In genomic region chr2:70517804-70518203, GRCh38 we compare ENCODE assay signal across 18 cellular contexts. TPM values are rescaled to one million over a fixed set of nuclear protein-coding genes. Genes with fewer than 3 reads are reported as not detected.
DNase-seq lines count a peak whose midpoint lies in the region; FAIRE-seq and TF ChIP-seq lines count a peak whose summit lies in the region.
"Had no signal": no experiment of that assay in that cellular context is flagged by ENCODE, and none has a peak within 500 bp of the region (broad histone marks: within the 10 kb centered on the region; RNA-seq: fewer than 3 reads in every experiment).

No MANE protein-coding gene starts in this region.

- TF ChIP-seq CTCF in CD14-positive monocyte (IDR thresholded peaks at IDR 0.05) (no peak), Peyer's patch (IDR thresholded peaks at IDR 0.05) (no peak), keratinocyte (optimal IDR thresholded peaks at IDR 0.05 in 1 of 3, IDR thresholded peaks at IDR 0.05 in 1 of 3, conservative IDR thresholded peaks at IDR 0.05 in 1 of 3; ENCODE audit: extremely low read depth in 1 of 3, insufficient read depth in 2 of 3, low read length in 3 of 3) (no peak)

- peaks cover 31% of the 10 kb centered on the region for H4K20me1 ChIP-seq in keratinocyte (ENCODE audit: control insufficient read depth, extremely low read depth, insufficient read depth, low read length)

- H3K9me1 ChIP-seq in keratinocyte (ENCODE audit: control insufficient read depth, extremely low read depth, insufficient read depth, low read length): peaks cover 20% of the 10 kb centered on the region

- H3K36me3 Mint-ChIP-seq in CD14-positive monocyte: peaks cover 0 to 5% of the 10 kb centered on the region in 2 donors
- H3K36me3 Mint-ChIP-seq: CD4-positive, CD25-positive, alpha-beta regulatory T cell had no signal

- H3K4me2 ChIP-seq in keratinocyte (ENCODE audit: control insufficient read depth, extremely low read depth, insufficient read depth, low read depth, low read length): no peak overlapping the region
- H3K4me2 ChIP-seq: A549 had no signal

- dilution Hi-C loops in keratinocyte (cut with MboI; ENCODE audit: extremely low pct_ligation_motif_present, low sequenced_read_pairs): no loop called here

- H3K4me1 ChIP-seq in Peyer's patch: peaks cover 0 to 36% (median 6%) of the 10 kb centered on the region in 4 donors
- H3K4me1 ChIP-seq in keratinocyte (ENCODE audit: control insufficient read depth, extremely low read depth, insufficient read depth, low read length): peaks cover 80% of the 10 kb centered on the region
- H3K4me1 ChIP-seq: BE2C, HAP-1 had no signal

- no peak overlapping the region for H3K4me3 Mint-ChIP-seq in CD14-positive monocyte
- H3K4me3 Mint-ChIP-seq: CD4-positive, CD25-positive, alpha-beta regulatory T cell had no signal

- TF ChIP-seq POLR2A in Peyer's patch (IDR thresholded peaks at IDR 0.05): no peak

- no peak overlapping the region for H3K9ac ChIP-seq in keratinocyte (ENCODE audit: control insufficient read depth, extremely low read depth, insufficient read depth, low read length)

- peaks cover 0 to 2% (median 0%) of the 10 kb centered on the region in 7 donors for H3K9me3 Mint-ChIP-seq in CD14-positive monocyte
- H3K9me3 Mint-ChIP-seq: CD4-positive, CD25-positive, alpha-beta regulatory T cell had no signal

- H3K27me3 ChIP-seq in Peyer's patch (no peaks in the 10 kb centered on the region), keratinocyte (ENCODE audit: control insufficient read depth, extremely low read depth, insufficient read depth, low read length) (no peaks in the 10 kb centered on the region)
- H3K27me3 ChIP-seq: BE2C had no signal

- H3K27ac ChIP-seq in Peyer's patch (peak overlapping the region in 1 of 4 donors; percentile 93), keratinocyte (ENCODE audit: control insufficient read depth, insufficient read depth, low read length) (peak overlapping the region; percentile 78)

- FAIRE-seq in keratinocyte (lab: Jason Lieb, UNC): no peak
- FAIRE-seq: A549, GM12878, H1, HTR-8/SVneo, K562 had no signal

- intact Hi-C loops in CD14-positive monocyte (cut with micrococcal nuclease): no loop called here

- H3K4me3 ChIP-seq in Peyer's patch (no peak overlapping the region), keratinocyte (ENCODE audit: control insufficient read depth in 2 of 3, extremely low read depth in 1 of 3, insufficient read depth in 2 of 3, low read depth in 1 of 3, low read length in 3 of 3) (no peak overlapping the region)
- H3K4me3 ChIP-seq: A549, GM12878, HAP-1, K562 had no signal

- no peak for DNase-seq in CD14-positive monocyte (ENCODE audit: low spot score)
- peak in 2 of 3 donors; percentile 58 to 73 for DNase-seq in Peyer's patch
- DNase-seq in keratinocyte (ENCODE audit: low read depth, low spot score): no peak
- no peak for DNase-seq in activated CD8-positive, alpha-beta memory T cell treated with anti-CD3 and anti-CD28 coated beads, Interleukin-2, amount 50 U/mL, for 48 hours
- no peak for DNase-seq in activated effector memory CD4-positive, alpha-beta T cell treated with anti-CD3 and anti-CD28 coated beads, Interleukin-2, amount 50 U/mL, for 16 hours
- DNase-seq in occipital lobe (lab: John Stamatoyannopoulos, UW): no peak
- DNase-seq: BE2C; Calu3; CD4-positive, CD25-positive, alpha-beta regulatory T cell; DMS79 had no signal

- peaks cover 36% of the 10 kb centered on the region for H3K4me1 Mint-ChIP-seq in CD14-positive monocyte
- H3K4me1 Mint-ChIP-seq: CD4-positive, CD25-positive, alpha-beta regulatory T cell had no signal

- no peak overlapping the region for H2AFZ ChIP-seq in keratinocyte (ENCODE audit: control insufficient read depth, low read length)

- peaks cover 0 to 2% (median 0%) of the 10 kb centered on the region in 3 donors for H3K27me3 Mint-ChIP-seq in CD14-positive monocyte (ENCODE audit: low read depth in 3 of 3)
- H3K27me3 Mint-ChIP-seq: CD4-positive, CD25-positive, alpha-beta regulatory T cell had no signal

- peak overlapping the region; percentile 68 to 99 (median 96) for H3K27ac Mint-ChIP-seq in CD14-positive monocyte
- H3K27ac Mint-ChIP-seq: CD4-positive, CD25-positive, alpha-beta regulatory T cell had no signal

- no peaks in the 10 kb centered on the region for H3K9me3 ChIP-seq in Peyer's patch
- H3K9me3 ChIP-seq in keratinocyte (ENCODE audit: control insufficient read depth, low read depth, low read length): no peaks in the 10 kb centered on the region
- H3K9me3 ChIP-seq: A549, BE2C, HAP-1 had no signal

- peaks cover 99% of the 10 kb centered on the region for H3K79me2 ChIP-seq in keratinocyte (ENCODE audit: control insufficient read depth, insufficient read depth, low read length)

- no peaks in the 10 kb centered on the region for H3K36me3 ChIP-seq in Peyer's patch
- H3K36me3 ChIP-seq in keratinocyte (ENCODE audit: control insufficient read depth in 2 of 2, extremely low read depth in 1 of 2, insufficient read depth in 2 of 2, low read length in 2 of 2): peaks cover 12 to 39% of the 10 kb centered on the region in 2 experiments
- H3K36me3 ChIP-seq: BE2C, HAP-1 had no signal

RNA-seq across cellular contexts. Expression of gene TGFA, which starts 35.8 kb away (rescaled TPM):
- polyA plus RNA-seq in CD14-positive monocyte: 1 to 10 TPM; 1.7 to 2.5 TPM
- 10 to 100 TPM in 3 of 4 donors, 1 to 10 TPM in 1; 2.5 to 51.6 (median 37.9) TPM for total RNA-seq in Peyer's patch
- polyA plus RNA-seq in keratinocyte: 26.6 to 71.8 TPM (median 51.7 TPM) in 3 replicates
- 45.8 TPM for polyA plus RNA-seq in keratinocyte (2011; ENCODE audit: low read depth)
- polyA plus RNA-seq in keratinocyte (2011; cell fraction: cytosol; rRNA removed): 35.1 and 39.9 TPM in 2 replicates
- 46.4 and 47.9 TPM in 2 replicates for polyA plus RNA-seq in keratinocyte (2011; cell fraction: nucleus; rRNA removed)
- 45.8 and 70.2 TPM in 2 replicates for polyA plus RNA-seq in keratinocyte (2012; ENCODE audit: low replicate concordance)
- 42.6 to 126 TPM (median 65.6 TPM) in 3 replicates for polyA minus RNA-seq in keratinocyte
- 76.2 TPM for polyA minus RNA-seq in keratinocyte (2011; cell fraction: cytosol; rRNA and poly(A)+ RNA removed)
- polyA minus RNA-seq in keratinocyte (2011; cell fraction: nucleus; rRNA and poly(A)+ RNA removed): 66.3 and 93.9 TPM in 2 replicates
- total RNA-seq in occipital lobe: 14.2 TPM
- total RNA-seq: G401, K562 had no signal
- polyA plus RNA-seq: AG04450, K562 had no signal

Comparison
In these comparisons a context has a peak if more than half of its experiments do, and no peak if none do; other contexts are left out.
1. DNase-seq: peak in Peyer's patch (2 of 3); none in CD14-positive monocyte (single experiment), keratinocyte (single experiment), activated CD8-positive, alpha-beta memory T cell treated with anti-CD3 and anti-CD28 coated beads, Interleukin-2, amount 50 U/mL, for 48 hours (single experiment), activated effector memory CD4-positive, alpha-beta T cell treated with anti-CD3 and anti-CD28 coated beads, Interleukin-2, amount 50 U/mL, for 16 hours (single experiment) and occipital lobe (single experiment).